24 cellular contexts compared by ENCODE assay signal in the genomic region with DNA sequence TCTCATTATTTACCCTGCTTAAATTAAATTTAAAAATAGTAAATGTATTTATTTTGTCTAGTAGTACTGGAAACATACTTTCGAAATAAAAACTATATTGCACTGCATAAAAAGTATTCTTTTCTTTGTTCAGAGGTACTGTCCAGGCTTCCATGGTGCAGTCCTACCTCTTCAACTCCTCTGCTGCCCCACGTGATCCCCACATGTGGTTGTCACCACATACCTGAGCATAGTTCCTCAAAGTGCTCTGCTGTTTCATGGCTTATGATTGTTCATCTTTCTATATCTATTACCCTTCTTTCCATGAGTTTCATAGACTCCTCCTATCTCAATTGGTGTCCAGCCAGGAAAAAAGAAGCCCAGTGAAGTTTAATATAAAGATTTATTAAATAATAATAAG.
DNase-seq lines count a peak whose midpoint lies in the region; ATAC-seq lines count a peak whose summit lies in the region.
"Had no signal": no experiment of that assay in that cellular context is flagged by ENCODE, and none has a peak within 500 bp of the region (broad histone marks: within the 10 kb centered on the region; RNA-seq: fewer than 3 reads in every experiment).

No MANE protein-coding gene starts in this region.

- no peaks in the 10 kb centered on the region for H3K27me3 Mint-ChIP-seq in activated T-cell treated with anti-CD3 and anti-CD28 coated beads, Interleukin-2, amount 50 U/mL, for 72 hours (ENCODE audit: low read depth)
- H3K27me3 Mint-ChIP-seq in CD8-positive, alpha-beta memory T cell: peaks cover 5% of the 10 kb centered on the region in 2 donors
- no peaks in the 10 kb centered on the region for H3K27me3 Mint-ChIP-seq in activated CD4-positive, alpha-beta memory T cell treated with anti-CD3 and anti-CD28 coated beads for 36 hours
- H3K27me3 Mint-ChIP-seq in central memory CD8-positive, alpha-beta T cell: no peaks in the 10 kb centered on the region

- peaks cover 26% of the 10 kb centered on the region for H3K4me1 Mint-ChIP-seq in activated T-cell treated with anti-CD3 and anti-CD28 coated beads, Interleukin-2, amount 50 U/mL, for 72 hours (ENCODE audit: low read depth)
- peaks cover 5 to 13% (median 5%) of the 10 kb centered on the region in 3 donors for H3K4me1 Mint-ChIP-seq in CD8-positive, alpha-beta memory T cell
- H3K4me1 Mint-ChIP-seq in activated CD4-positive, alpha-beta memory T cell treated with anti-CD3 and anti-CD28 coated beads for 36 hours (ENCODE audit: low read depth): peaks cover 18% of the 10 kb centered on the region
- H3K4me1 Mint-ChIP-seq in central memory CD8-positive, alpha-beta T cell: peaks cover 4% of the 10 kb centered on the region
- H3K4me1 Mint-ChIP-seq: brain had no signal

- no peaks in the 10 kb centered on the region for H3K36me3 ChIP-seq in CD8-positive, alpha-beta memory T cell (ENCODE audit: insufficient read depth, low read length)
- H3K36me3 ChIP-seq: adrenal gland, gastroesophageal sphincter, spleen, thoracic aorta had no signal

- no peak for ATAC-seq in activated T-cell treated with anti-CD3 and anti-CD28 coated beads, Interleukin-2, amount 50 U/mL, for 72 hours (replicated peaks in 1 of 2)
- no peak for ATAC-seq in central memory CD8-positive, alpha-beta T cell (replicated peaks; ENCODE audit: extremely low read depth, poor library complexity, severe bottlenecking)
- ATAC-seq in GM19035 (IDR thresholded peaks at IDR 0.05; ENCODE audit: unreplicated experiment): no peak
- ATAC-seq: left cardiac atrium, right cardiac atrium had no signal

- POLR2A ChIA-PET in CD8-positive, alpha-beta memory T cell (lab: Charles Lee): interaction anchor here (1.0 to 1.6 kb wide), 2 partner anchors 565 to 579 kb away, joined by 3 to 5 read pairs; no protein-coding TSS in a partner anchor
- POLR2A ChIA-PET in activated CD4-positive, alpha-beta memory T cell treated with anti-CD3 and anti-CD28 coated beads for 36 hours (lab: Charles Lee): interaction anchor here (1.0 to 1.3 kb wide), 3 partner anchors 12 to 565 kb away, joined by 3 to 6 read pairs (median 5); no protein-coding TSS in a partner anchor

- CTCF ChIA-PET in CD8-positive, alpha-beta memory T cell (lab: Charles Lee): interaction anchor here (1.4 to 5.5 kb wide), 2 partner anchors 12 to 579 kb away, joined by 6 to 27 read pairs; no protein-coding TSS in a partner anchor
- CTCF ChIA-PET in activated CD4-positive, alpha-beta memory T cell treated with anti-CD3 and anti-CD28 coated beads for 36 hours (lab: Charles Lee): interaction anchor here (0.8 to 9.0 kb wide), 12 partner anchors 8 to 573 kb away, joined by 3 to 71 read pairs (median 6); no protein-coding TSS in a partner anchor

- no peaks in the 10 kb centered on the region for H3K9me3 Mint-ChIP-seq in activated T-cell treated with anti-CD3 and anti-CD28 coated beads, Interleukin-2, amount 50 U/mL, for 72 hours
- H3K9me3 Mint-ChIP-seq in CD8-positive, alpha-beta memory T cell: no peaks in the 10 kb centered on the region
- H3K9me3 Mint-ChIP-seq in activated CD4-positive, alpha-beta memory T cell treated with anti-CD3 and anti-CD28 coated beads for 36 hours: no peaks in the 10 kb centered on the region
- no peaks in the 10 kb centered on the region for H3K9me3 Mint-ChIP-seq in central memory CD8-positive, alpha-beta T cell
- H3K9me3 Mint-ChIP-seq: brain had no signal

- no peak overlapping the region for H3K27ac ChIP-seq in CD8-positive, alpha-beta memory T cell (ENCODE audit: low read depth, low read length)
- H3K27ac ChIP-seq: adrenal gland, gastroesophageal sphincter, spleen, thoracic aorta had no signal

- H3K4me3 ChIP-seq in CD8-positive, alpha-beta memory T cell (ENCODE audit: low read length): no peak overlapping the region
- H3K4me3 ChIP-seq: adrenal gland, gastroesophageal sphincter, spleen, thoracic aorta had no signal

- H3K27ac Mint-ChIP-seq in activated T-cell treated with anti-CD3 and anti-CD28 coated beads, Interleukin-2, amount 50 U/mL, for 72 hours: no peak overlapping the region
- peak overlapping the region in 2 of 8 donors; percentile 32 to 39 for H3K27ac Mint-ChIP-seq in CD8-positive, alpha-beta memory T cell
- H3K27ac Mint-ChIP-seq in activated CD4-positive, alpha-beta memory T cell treated with anti-CD3 and anti-CD28 coated beads for 36 hours: peak overlapping the region; percentile 69
- no peak overlapping the region for H3K27ac Mint-ChIP-seq in central memory CD8-positive, alpha-beta T cell (ENCODE audit: low read depth)
- H3K27ac Mint-ChIP-seq: brain had no signal

- H3K9me3 ChIP-seq in CD8-positive, alpha-beta memory T cell (ENCODE audit: low read length): no peaks in the 10 kb centered on the region
- H3K9me3 ChIP-seq: adrenal gland, gastroesophageal sphincter, spleen, thoracic aorta had no signal

- peak overlapping the region; percentile 25 to 55 for H3K4me3 Mint-ChIP-seq in activated T-cell treated with anti-CD3 and anti-CD28 coated beads, Interleukin-2, amount 50 U/mL, for 72 hours
- peak overlapping the region in 6 of 7 donors; percentile 53 to 77 (median 66) for H3K4me3 Mint-ChIP-seq in CD8-positive, alpha-beta memory T cell
- peak overlapping the region; percentile 33 for H3K4me3 Mint-ChIP-seq in activated CD4-positive, alpha-beta memory T cell treated with anti-CD3 and anti-CD28 coated beads for 36 hours
- peak overlapping the region; percentile 59 for H3K4me3 Mint-ChIP-seq in central memory CD8-positive, alpha-beta T cell
- H3K4me3 Mint-ChIP-seq: brain had no signal

- no peak for DNase-seq in activated T-cell treated with anti-CD3 and anti-CD28 coated beads, Interleukin-2, amount 50 U/mL, for 72 hours
- DNase-seq in activated T-cell treated with anti-CD3 and anti-CD28 coated beads for 4 hours: no peak
- DNase-seq in CD8-positive, alpha-beta memory T cell: no peak
- no peak for DNase-seq in activated CD4-positive, alpha-beta memory T cell treated with anti-CD3 and anti-CD28 coated beads for 36 hours
- no peak for DNase-seq in central memory CD8-positive, alpha-beta T cell (ENCODE audit: low spot score in 2 of 2)
- no peak for DNase-seq in middle frontal gyrus (ENCODE audit: extremely low spot score, low spot score)
- DNase-seq in NCI-H524 (lab: John Stamatoyannopoulos, UW): no peak
- DNase-seq: adrenal gland; C1 segment of cervical spinal cord; H7; hippocampal formation; IMR-90; left cardiac atrium; NCI-H1092; NCI-H187; NCI-H526 treated with DMSO at 0.1 percent for 48 hours; posterior cingulate gyrus; right cardiac atrium; spleen; stimulated activated CD4-positive, alpha-beta T cell treated with anti-CD3 and anti-CD28 coated beads, Interleukin-4, amount 100 ng/mL, for 4 hours had no signal

- H3K36me3 Mint-ChIP-seq in activated T-cell treated with anti-CD3 and anti-CD28 coated beads, Interleukin-2, amount 50 U/mL, for 72 hours (ENCODE audit: insufficient read depth in 2 of 2): no peaks in the 10 kb centered on the region
- no peaks in the 10 kb centered on the region for H3K36me3 Mint-ChIP-seq in CD8-positive, alpha-beta memory T cell
- no peaks in the 10 kb centered on the region for H3K36me3 Mint-ChIP-seq in activated CD4-positive, alpha-beta memory T cell treated with anti-CD3 and anti-CD28 coated beads for 36 hours
- H3K36me3 Mint-ChIP-seq in central memory CD8-positive, alpha-beta T cell (ENCODE audit: insufficient read depth): no peaks in the 10 kb centered on the region
- H3K36me3 Mint-ChIP-seq: brain had no signal

- no peaks in the 10 kb centered on the region for H3K27me3 ChIP-seq in CD8-positive, alpha-beta memory T cell (ENCODE audit: insufficient read depth, low read length, poor library complexity, severe bottlenecking)
- H3K27me3 ChIP-seq: adrenal gland had no signal

- H3K4me1 ChIP-seq in CD8-positive, alpha-beta memory T cell (ENCODE audit: insufficient read depth, low read length): no peaks in the 10 kb centered on the region
- H3K4me1 ChIP-seq: adrenal gland, gastroesophageal sphincter, spleen had no signal

- intact Hi-C loops in activated CD4-positive, alpha-beta memory T cell treated with anti-CD3 and anti-CD28 coated beads for 36 hours (cut with micrococcal nuclease): loop anchor here (2.0 to 10.0 kb wide), 2 partner anchors 566 to 726 kb away; partner anchors contain the start of gene HNRNPC
